Comparison of ENCODE assay signal across 12 cellular contexts in genomic region chr16:49049191-49049590, GRCh38.
"Had no signal": no experiment of that assay in that cellular context is flagged by ENCODE, and none has a peak within 500 bp of the region (broad histone marks: within the 10 kb centered on the region; RNA-seq: fewer than 3 reads in every experiment).

No MANE protein-coding gene starts in this region.

- H3K36me3 Mint-ChIP-seq: activated naive CD4-positive, alpha-beta T cell treated with anti-CD3 and anti-CD28 coated beads, Interleukin-2, amount 50 U/mL, for 24 hours; brain had no signal

- H3K27ac ChIP-seq: thoracic aorta, uterus had no signal

- H3K4me3 ChIP-seq: sigmoid colon, thoracic aorta, uterus had no signal

- H3K27me3 ChIP-seq: sigmoid colon, uterus had no signal

- H3K27me3 Mint-ChIP-seq: activated naive CD4-positive, alpha-beta T cell treated with anti-CD3 and anti-CD28 coated beads, Interleukin-2, amount 50 U/mL, for 24 hours had no signal

- DNase-seq: activated CD4-positive, alpha-beta T cell treated with anti-CD3 and anti-CD28 coated beads, Interleukin-2, amount 50 U/mL, for 4 hours; activated CD4-positive, CD25-positive, alpha-beta regulatory T cell treated with anti-CD3 and anti-CD28 coated beads, Interleukin-2, amount 50 U/mL, for 72 hours; activated T-cell treated with anti-CD3 and anti-CD28 coated beads, Interleukin-2, amount 50 U/mL, for 1 hour; sigmoid colon; stimulated activated CD4-positive, alpha-beta T cell treated with anti-CD3 and anti-CD28 coated beads, Interleukin-2, amount 100 ng/mL, for 24 hours; stimulated activated CD8-positive, alpha-beta memory T cell treated with anti-CD3 and anti-CD28 coated beads, Interleukin-4, amount 100 ng/mL, for 48 hours; stimulated activated naive CD8-positive, alpha-beta T cell treated with anti-CD3 and anti-CD28 coated beads, Interleukin-15, Interleukin-2, amounts not matched to agents 100 U/mL and 50 U/mL, for 24 hours; uterus had no signal

- H3K4me1 Mint-ChIP-seq: activated naive CD4-positive, alpha-beta T cell treated with anti-CD3 and anti-CD28 coated beads, Interleukin-2, amount 50 U/mL, for 24 hours had no signal

- ATAC-seq: stimulated activated naive CD8-positive, alpha-beta T cell treated with anti-CD3 and anti-CD28 coated beads, Interleukin-15, Interleukin-2, amounts not matched to agents 100 U/mL and 50 U/mL, for 24 hours had no signal

- H3K36me3 ChIP-seq: sigmoid colon, thoracic aorta, uterus had no signal

- H3K9me3 Mint-ChIP-seq: activated naive CD4-positive, alpha-beta T cell treated with anti-CD3 and anti-CD28 coated beads, Interleukin-2, amount 50 U/mL, for 24 hours; neural crest cell had no signal

- H3K27ac Mint-ChIP-seq: activated naive CD4-positive, alpha-beta T cell treated with anti-CD3 and anti-CD28 coated beads, Interleukin-2, amount 50 U/mL, for 24 hours; brain had no signal

- H3K4me3 Mint-ChIP-seq: activated naive CD4-positive, alpha-beta T cell treated with anti-CD3 and anti-CD28 coated beads, Interleukin-2, amount 50 U/mL, for 24 hours; brain; neural crest cell had no signal
